Comparison of ENCODE assay signal across 27 cellular contexts in the genomic region with DNA sequence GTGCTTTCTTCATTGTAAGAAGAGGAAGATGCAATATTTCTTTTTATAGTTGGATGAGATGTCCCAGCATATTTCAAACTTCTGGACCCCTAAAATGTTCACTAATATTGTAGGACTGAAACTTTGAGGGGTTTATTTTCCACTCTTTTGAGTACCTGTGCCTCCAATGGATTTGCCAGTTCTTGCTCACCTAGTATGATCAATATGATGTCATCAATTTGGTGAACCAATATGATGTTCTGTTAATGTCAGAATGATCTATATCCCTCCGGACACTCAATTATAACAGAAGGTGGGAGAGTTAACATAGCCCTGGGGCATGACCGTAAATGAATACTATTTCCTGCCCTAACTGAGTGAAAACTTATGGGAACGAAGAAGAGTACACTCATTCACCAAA.
"Had no signal": no experiment of that assay in that cellular context is flagged by ENCODE, and none has a peak within 500 bp of the region (broad histone marks: within the 10 kb centered on the region; RNA-seq: fewer than 3 reads in every experiment).

No MANE protein-coding gene starts in this region.

- FAIRE-seq: urothelium cell line had no signal

- H3K27me3 ChIP-seq: stomach, suprapubic skin, testis, thyroid gland, tibial artery, tibial nerve, transverse colon, upper lobe of left lung, upper lobe of right lung, uterus, vagina had no signal

- H3K27ac ChIP-seq: stomach, suprapubic skin, testis, thoracic aorta, thyroid gland, tibial artery, tibial nerve, transverse colon, upper lobe of left lung, upper lobe of right lung, uterus, vagina had no signal

- H3K4me1 ChIP-seq: stomach, suprapubic skin, testis, thyroid gland, tibial artery, tibial nerve, transverse colon, upper lobe of left lung, upper lobe of right lung, uterus, vagina had no signal

- H3K4me3 ChIP-seq: stomach, suprapubic skin, testis, thoracic aorta, thyroid gland, tibial artery, tibial nerve, transverse colon, upper lobe of left lung, upper lobe of right lung, uterus, vagina had no signal

- ATAC-seq: stimulated activated effector memory CD8-positive, alpha-beta T cell treated with anti-CD3 and anti-CD28 coated beads, Interleukin-12 subunit alpha, Interleukin-12 subunit beta, amount 100 ng/mL, for 72 hours; stimulated activated memory B cell treated with anti-CD40 and anti-IgM and Interleukin-4, amounts not matched to agents 10 μg/mL and 1 μg/mL and 100 μg/mL, for 72 hours; stimulated activated naive B cell treated with anti-CD40 and anti-IgM and Interleukin-4, amounts not matched to agents 10 μg/mL and 1 μg/mL and 100 μg/mL, for 72 hours; stimulated activated naive CD8-positive, alpha-beta T cell treated with anti-CD3 and anti-CD28 coated beads, Interleukin-15, amount 100 ng/mL, for 72 hours; stimulated activated naive CD8-positive, alpha-beta T cell treated with anti-CD3 and anti-CD28 coated beads, Interleukin-15, Interleukin-2, amounts not matched to agents 100 U/mL and 50 U/mL, for 24 hours; upper lobe of right lung had no signal

- DNase-seq: stimulated activated CD4-positive, alpha-beta T cell treated with anti-CD3 and anti-CD28 coated beads, Interleukin-2, amount 100 ng/mL, for 48 hours; stimulated activated CD4-positive, alpha-beta T cell treated with anti-CD3 and anti-CD28 coated beads, Interleukin-4, amount 100 ng/mL, for 1 hour; stimulated activated CD4-positive, alpha-beta T cell treated with anti-CD3 and anti-CD28 coated beads, Interleukin-4, amount 100 ng/mL, for 24 hours; stimulated activated CD4-positive, alpha-beta T cell treated with anti-CD3 and anti-CD28 coated beads, Interleukin-4, amount 100 ng/mL, for 4 hours; stimulated activated CD8-positive, alpha-beta memory T cell treated with anti-CD3 and anti-CD28 coated beads, Interleukin-4, amount 100 ng/mL, for 48 hours; stimulated activated naive B cell treated with anti-CD40 and anti-IgM and Interleukin-4, amounts not matched to agents 10 μg/mL and 1 μg/mL and 100 μg/mL, for 72 hours; stimulated activated naive CD4-positive, alpha-beta T cell; stimulated activated naive CD4-positive, alpha-beta T cell treated with Interleukin-2 at 50 U/mL for 16 hours; stimulated activated naive CD8-positive, alpha-beta T cell treated with anti-CD3 and anti-CD28 coated beads, Interleukin-15, amount 100 ng/mL, for 72 hours; stimulated activated naive CD8-positive, alpha-beta T cell treated with anti-CD3 and anti-CD28 coated beads, Interleukin-15, Interleukin-2, amounts not matched to agents 100 U/mL and 50 U/mL, for 24 hours; stomach; substantia nigra; testis; thyroid gland; tibial artery; transverse colon; trophoblast cell; upper lobe of left lung; upper lobe of right lung; uterus had no signal

- H3K36me3 ChIP-seq: stomach, suprapubic skin, thoracic aorta, thyroid gland, tibial artery, tibial nerve, transverse colon, upper lobe of left lung, upper lobe of right lung, uterus, vagina had no signal

- H3K9me3 ChIP-seq: suprapubic skin, testis, thoracic aorta, thyroid gland, tibial artery, transverse colon, upper lobe of left lung, upper lobe of right lung, uterus, vagina had no signal
